8 cellular contexts compared by ENCODE assay signal in the genomic region with DNA sequence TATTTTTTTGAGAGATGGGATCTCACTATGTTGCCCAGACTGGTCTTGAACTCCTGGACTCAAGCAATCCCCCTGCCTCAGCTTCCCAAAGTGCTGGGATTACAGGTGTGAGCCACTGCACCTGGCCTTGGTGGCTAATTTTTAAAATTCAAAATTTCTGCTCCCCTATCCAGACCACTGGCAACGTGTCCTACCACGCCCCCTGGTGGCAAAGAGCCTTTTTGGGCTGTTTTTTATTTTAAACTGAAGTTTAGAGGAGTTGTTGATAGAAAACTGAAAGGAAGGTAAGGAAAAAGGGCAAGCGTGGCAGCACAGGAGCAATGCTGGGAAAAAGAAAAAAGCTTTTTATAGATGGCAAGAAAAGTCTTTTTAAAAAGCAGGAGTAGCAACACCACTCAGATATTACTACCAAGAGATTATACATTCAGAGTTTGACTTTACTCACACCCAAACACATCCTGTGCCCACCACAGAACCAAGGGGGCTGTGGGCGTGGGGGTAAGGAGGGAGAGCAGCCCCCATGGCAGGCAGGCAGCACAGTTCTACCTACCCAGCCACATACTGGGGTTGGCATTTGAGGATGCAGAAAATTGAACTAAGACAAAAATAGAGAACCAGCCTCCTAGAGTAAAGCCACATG. TPM values are rescaled to one million over a fixed set of nuclear protein-coding genes. Genes with fewer than 3 reads are reported as not detected.
A peak's percentile ranks its signal among the peaks of the same experiment; 100 is the strongest.
DNase-seq lines count a peak whose midpoint lies in the region; ATAC-seq and TF ChIP-seq lines count a peak whose summit lies in the region.

No MANE protein-coding gene starts in this region.

- no TSS peak for BruUV-seq in A673 (replicated peaks; lab: Mats Ljungman, UMichigan)

- peak overlapping the region; percentile 77 for H3K4me3 Mint-ChIP-seq in activated naive CD8-positive, alpha-beta T cell treated with anti-CD3 and anti-CD28 coated beads, Interleukin-2, amount 10 ng/mL, durations not matched to agents 7 days and 5 days

- TF ChIP-seq CTCF in A673 (conservative IDR thresholded peaks at IDR 0.05; ENCODE audit: low read depth, low read length) (peak; percentile 92), GM20000 (IDR thresholded peaks at IDR 0.05; ENCODE audit: extremely low read depth, missing control alignments) (peak; percentile 56), right atrium auricular region (IDR thresholded peaks at IDR 0.05) (peak; percentile 78 to 91), smooth muscle cell (IDR thresholded peaks at IDR 0.05; ENCODE audit: borderline replicate concordance, insufficient read depth, poor library complexity, severe bottlenecking) (peak; percentile 92)

- no peaks in the 10 kb centered on the region for H3K79me2 ChIP-seq in smooth muscle cell (ENCODE audit: low read depth)

- no peaks in the 10 kb centered on the region for H3K27me3 Mint-ChIP-seq in activated naive CD8-positive, alpha-beta T cell treated with anti-CD3 and anti-CD28 coated beads, Interleukin-2, amount 10 ng/mL, durations not matched to agents 7 days and 5 days

- no peaks in the 10 kb centered on the region for H3K9me3 ChIP-seq in A673 (ENCODE audit: low read depth, low read length, poor library complexity, severe bottlenecking)
- no peaks in the 10 kb centered on the region for H3K9me3 ChIP-seq in right atrium auricular region
- no peaks in the 10 kb centered on the region for H3K9me3 ChIP-seq in smooth muscle cell (replicated peaks; ENCODE audit: low read depth)

- peak overlapping the region; percentile 22 for H3K4me2 ChIP-seq in smooth muscle cell

- H3K9ac ChIP-seq in smooth muscle cell (ENCODE audit: low read depth): peak overlapping the region; percentile 35

- H2AFZ ChIP-seq in smooth muscle cell (ENCODE audit: low read depth): no peak overlapping the region

- peak overlapping the region; percentile 94 for H3K27ac Mint-ChIP-seq in activated naive CD8-positive, alpha-beta T cell treated with anti-CD3 and anti-CD28 coated beads, Interleukin-2, amount 10 ng/mL, durations not matched to agents 7 days and 5 days

- H4K20me1 ChIP-seq in smooth muscle cell (ENCODE audit: low read depth): peaks cover 79% of the 10 kb centered on the region

- peaks cover 27% of the 10 kb centered on the region for H3F3A ChIP-seq in smooth muscle cell (ENCODE audit: low read depth)

- H3K9me3 Mint-ChIP-seq in activated naive CD8-positive, alpha-beta T cell treated with anti-CD3 and anti-CD28 coated beads, Interleukin-2, amount 10 ng/mL, durations not matched to agents 7 days and 5 days: no peaks in the 10 kb centered on the region

- intact Hi-C loops in A673 (cut with micrococcal nuclease; ENCODE audit: unreplicated experiment): loop anchor here (10.0 kb wide), 1 partner anchor 150 kb away; a partner anchor contains a TSS

- peaks cover 21% of the 10 kb centered on the region for H3K36me3 Mint-ChIP-seq in activated naive CD8-positive, alpha-beta T cell treated with anti-CD3 and anti-CD28 coated beads, Interleukin-2, amount 10 ng/mL, durations not matched to agents 7 days and 5 days

- H3K27me3 ChIP-seq in A673 (replicated peaks; ENCODE audit: insufficient read depth, low read depth, low read length, poor library complexity): no peaks in the 10 kb centered on the region
- no peaks in the 10 kb centered on the region for H3K27me3 ChIP-seq in right atrium auricular region
- H3K27me3 ChIP-seq in smooth muscle cell (ENCODE audit: low read depth): no peaks in the 10 kb centered on the region

- peaks cover 55% of the 10 kb centered on the region for H3K4me1 Mint-ChIP-seq in activated naive CD8-positive, alpha-beta T cell treated with anti-CD3 and anti-CD28 coated beads, Interleukin-2, amount 10 ng/mL, durations not matched to agents 7 days and 5 days

- CTCF ChIA-PET in A673 (lab: Charles Lee): no interaction called here

- no peak for ATAC-seq in activated naive CD8-positive, alpha-beta T cell treated with anti-CD3 and anti-CD28 coated beads, Interleukin-2, amount 10 ng/mL, durations not matched to agents 7 days and 5 days (ENCODE audit: low read depth)
- no peak for ATAC-seq in GM18907 (IDR thresholded peaks at IDR 0.05; ENCODE audit: unreplicated experiment)
- ATAC-seq in GM19397 (IDR thresholded peaks at IDR 0.05; ENCODE audit: unreplicated experiment): no peak

- H3K27ac ChIP-seq in A673 (ENCODE audit: low read depth, low read length, poor library complexity, severe bottlenecking) (peak overlapping the region; percentile 94), right atrium auricular region (peak overlapping the region; percentile 78 to 79), smooth muscle cell (ENCODE audit: low read depth) (peak overlapping the region; percentile 100)

- H3K36me3 ChIP-seq in A673 (ENCODE audit: insufficient read depth, low read length, poor library complexity, severe bottlenecking): peaks cover 30% of the 10 kb centered on the region
- H3K36me3 ChIP-seq in right atrium auricular region: peaks cover 65% of the 10 kb centered on the region
- H3K36me3 ChIP-seq in smooth muscle cell (ENCODE audit: low read depth): peaks cover 3% of the 10 kb centered on the region

- 39% methylated on average over 4 of the region's 4 CpGs for WGBS in smooth muscle cell (ENCODE audit: low lambda C conversion rate)

- H3K4me3 ChIP-seq in A673 (ENCODE audit: low read depth, low read length, poor library complexity, severe bottlenecking): no peak overlapping the region
- H3K4me3 ChIP-seq in right atrium auricular region: no peak overlapping the region
- no peak overlapping the region for H3K4me3 ChIP-seq in smooth muscle cell

- POLR2A ChIA-PET in A673 (lab: Charles Lee; ENCODE audit: low non-redundant PET): no interaction called here
- POLR2A ChIA-PET in activated naive CD8-positive, alpha-beta T cell treated with anti-CD3 and anti-CD28 coated beads, Interleukin-2, amount 10 ng/mL, durations not matched to agents 7 days and 5 days (lab: Charles Lee): interaction anchor here (2.7 kb wide), 1 partner anchor 12 kb away, joined by 20 read pairs; the partner anchor contains the start of genes JMJD6 and METTL23

- H3K4me1 ChIP-seq in A673 (ENCODE audit: insufficient read depth, low read length, poor library complexity, severe bottlenecking): peaks cover 38% of the 10 kb centered on the region
- H3K4me1 ChIP-seq in right atrium auricular region: peaks cover 0 to 55% of the 10 kb centered on the region in 2 donors
- peaks cover 16% of the 10 kb centered on the region for H3K4me1 ChIP-seq in smooth muscle cell (ENCODE audit: low read depth)

- DNase-seq in A673 (ENCODE audit: low spot score) (peak; percentile 75), GM20000 (ENCODE audit: low spot score) (peak; percentile 70), T follicular helper cell (ENCODE audit: low read depth) (peak; percentile 68), right atrium auricular region (ENCODE audit: low spot score) (peak; percentile 84), smooth muscle cell (lab: John Stamatoyannopoulos, UW; ENCODE audit: unreplicated experiment) (peak; percentile 38)
- peak; percentile 77 for DNase-seq in activated naive CD8-positive, alpha-beta T cell treated with anti-CD3 and anti-CD28 coated beads, Interleukin-2, amount 10 ng/mL, durations not matched to agents 7 days and 5 days

RNA-seq across cellular contexts. Expression of gene MXRA7, which starts 4.2 kb away (rescaled TPM):
- total RNA-seq in A673 (2021) (61.5 and 62.8 TPM in 2 replicates), right atrium auricular region (100 to 1,000 TPM; 440 to 644 TPM), smooth muscle cell (131 and 134 TPM in 2 replicates)
- total RNA-seq in activated naive CD8-positive, alpha-beta T cell treated with anti-CD3 and anti-CD28 coated beads, Interleukin-2, amount 10 ng/mL, durations not matched to agents 7 days and 5 days: 10 to 100 TPM; 34.4 to 37.2 TPM
- 157 and 158 TPM in 2 replicates for polyA plus RNA-seq in smooth muscle cell

RNA-seq across cellular contexts. Expression of gene JMJD6, which starts 11.5 kb away (rescaled TPM):
- total RNA-seq in A673 (2021) (66.9 and 77.6 TPM in 2 replicates), right atrium auricular region (10 to 100 TPM; 35.0 to 37.4 TPM), smooth muscle cell (32.0 and 32.7 TPM in 2 replicates)
- total RNA-seq in activated naive CD8-positive, alpha-beta T cell treated with anti-CD3 and anti-CD28 coated beads, Interleukin-2, amount 10 ng/mL, durations not matched to agents 7 days and 5 days: 10 to 100 TPM; 55.0 to 58.9 TPM
- 52.3 and 54.7 TPM in 2 replicates for polyA plus RNA-seq in smooth muscle cell

RNA-seq across cellular contexts. Expression of gene METTL23, which starts 11.7 kb away (rescaled TPM):
- 42.4 and 46.0 TPM in 2 replicates for total RNA-seq in A673 (2021)
- 10 to 100 TPM; 51.1 to 54.1 TPM for total RNA-seq in activated naive CD8-positive, alpha-beta T cell treated with anti-CD3 and anti-CD28 coated beads, Interleukin-2, amount 10 ng/mL, durations not matched to agents 7 days and 5 days
- total RNA-seq in right atrium auricular region: 10 to 100 TPM; 22.6 to 26.8 TPM
- 28.2 and 32.5 TPM in 2 replicates for total RNA-seq in smooth muscle cell
- polyA plus RNA-seq in smooth muscle cell: 46.2 and 47.1 TPM in 2 replicates

RNA-seq across cellular contexts. Expression of gene SRSF2, which starts 22.2 kb away (rescaled TPM):
- total RNA-seq in A673 (2021): 406 and 440 TPM in 2 replicates
- 100 to 1,000 TPM; 376 to 384 TPM for total RNA-seq in activated naive CD8-positive, alpha-beta T cell treated with anti-CD3 and anti-CD28 coated beads, Interleukin-2, amount 10 ng/mL, durations not matched to agents 7 days and 5 days
- 100 to 1,000 TPM in 1 of 2 donors, 10 to 100 TPM in 1; 78.3 to 135 TPM for total RNA-seq in right atrium auricular region
- 166 and 182 TPM in 2 replicates for total RNA-seq in smooth muscle cell
- 109 and 110 TPM in 2 replicates for polyA plus RNA-seq in smooth muscle cell

RNA-seq across cellular contexts. Expression of gene MFSD11, which starts 23.0 kb away (rescaled TPM):
- total RNA-seq in A673 (2021) (37.4 and 38.8 TPM in 2 replicates), right atrium auricular region (10 to 100 TPM; 24.8 to 29.3 TPM), smooth muscle cell (56.6 and 58.6 TPM in 2 replicates)
- 10 to 100 TPM; 28.5 to 29.1 TPM for total RNA-seq in activated naive CD8-positive, alpha-beta T cell treated with anti-CD3 and anti-CD28 coated beads, Interleukin-2, amount 10 ng/mL, durations not matched to agents 7 days and 5 days
- 28.1 and 31.9 TPM in 2 replicates for polyA plus RNA-seq in smooth muscle cell
